1 cellular context compared by ENCODE assay signal in the genomic region with DNA sequence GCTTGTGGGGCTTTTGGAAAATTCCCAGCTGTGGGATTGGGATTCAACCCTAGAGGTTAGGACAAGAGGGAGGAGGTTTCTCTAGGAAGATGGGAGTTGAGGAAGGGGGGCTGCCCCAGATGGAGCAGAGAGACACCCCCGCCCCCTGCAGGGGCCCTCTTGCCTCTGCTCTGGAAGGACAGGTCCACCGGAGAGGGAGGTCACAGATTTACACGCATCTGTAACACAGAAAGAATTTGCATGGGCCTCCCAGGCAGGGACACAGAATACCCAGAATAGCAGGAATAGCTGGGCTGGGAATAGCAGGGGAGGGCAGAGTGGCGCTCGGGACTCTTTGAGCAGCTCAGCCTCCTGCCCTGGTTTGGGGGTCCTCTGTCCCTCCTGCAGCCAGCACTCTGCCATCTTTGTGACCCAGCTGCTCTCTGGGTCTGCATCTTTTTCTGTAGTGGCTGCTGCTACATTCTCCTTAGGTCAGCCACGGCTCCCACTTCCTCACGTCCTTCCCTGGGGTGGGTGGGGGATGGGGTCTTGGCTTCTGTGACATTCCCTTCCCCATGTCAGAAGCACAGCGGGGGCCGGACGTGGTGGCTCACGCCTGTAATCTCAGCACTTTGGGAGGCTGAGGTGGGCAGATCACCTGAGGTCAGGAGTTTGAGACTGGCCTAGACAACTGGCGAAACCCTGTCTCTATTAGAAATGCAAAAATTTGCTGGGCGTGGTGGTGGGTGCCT.
TF ChIP-seq lines count a peak whose summit lies in the region.

No MANE protein-coding gene starts in this region.

TF ChIP-seq in GM23338, 12 proteins besides CTCF, POLR2A, EP300 and RAD21 (continued from another document):
- TF ChIP-seq, protein P1, sequence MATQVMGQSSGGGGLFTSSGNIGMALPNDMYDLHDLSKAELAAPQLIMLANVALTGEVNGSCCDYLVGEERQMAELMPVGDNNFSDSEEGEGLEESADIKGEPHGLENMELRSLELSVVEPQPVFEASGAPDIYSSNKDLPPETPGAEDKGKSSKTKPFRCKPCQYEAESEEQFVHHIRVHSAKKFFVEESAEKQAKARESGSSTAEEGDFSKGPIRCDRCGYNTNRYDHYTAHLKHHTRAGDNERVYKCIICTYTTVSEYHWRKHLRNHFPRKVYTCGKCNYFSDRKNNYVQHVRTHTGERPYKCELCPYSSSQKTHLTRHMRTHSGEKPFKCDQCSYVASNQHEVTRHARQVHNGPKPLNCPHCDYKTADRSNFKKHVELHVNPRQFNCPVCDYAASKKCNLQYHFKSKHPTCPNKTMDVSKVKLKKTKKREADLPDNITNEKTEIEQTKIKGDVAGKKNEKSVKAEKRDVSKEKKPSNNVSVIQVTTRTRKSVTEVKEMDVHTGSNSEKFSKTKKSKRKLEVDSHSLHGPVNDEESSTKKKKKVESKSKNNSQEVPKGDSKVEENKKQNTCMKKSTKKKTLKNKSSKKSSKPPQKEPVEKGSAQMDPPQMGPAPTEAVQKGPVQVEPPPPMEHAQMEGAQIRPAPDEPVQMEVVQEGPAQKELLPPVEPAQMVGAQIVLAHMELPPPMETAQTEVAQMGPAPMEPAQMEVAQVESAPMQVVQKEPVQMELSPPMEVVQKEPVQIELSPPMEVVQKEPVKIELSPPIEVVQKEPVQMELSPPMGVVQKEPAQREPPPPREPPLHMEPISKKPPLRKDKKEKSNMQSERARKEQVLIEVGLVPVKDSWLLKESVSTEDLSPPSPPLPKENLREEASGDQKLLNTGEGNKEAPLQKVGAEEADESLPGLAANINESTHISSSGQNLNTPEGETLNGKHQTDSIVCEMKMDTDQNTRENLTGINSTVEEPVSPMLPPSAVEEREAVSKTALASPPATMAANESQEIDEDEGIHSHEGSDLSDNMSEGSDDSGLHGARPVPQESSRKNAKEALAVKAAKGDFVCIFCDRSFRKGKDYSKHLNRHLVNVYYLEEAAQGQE (IDR thresholded peaks at IDR 0.05; ENCODE audit: unreplicated experiment), result no peak
- TF ChIP-seq CREB1 (CRISPR knock-in tag; IDR thresholded peaks at IDR 0.05; ENCODE audit: low read depth), result no peak
- no peak for TF ChIP-seq STAT1 (IDR thresholded peaks at IDR 0.05; ENCODE audit: unreplicated experiment)
- TF ChIP-seq, protein P2, sequence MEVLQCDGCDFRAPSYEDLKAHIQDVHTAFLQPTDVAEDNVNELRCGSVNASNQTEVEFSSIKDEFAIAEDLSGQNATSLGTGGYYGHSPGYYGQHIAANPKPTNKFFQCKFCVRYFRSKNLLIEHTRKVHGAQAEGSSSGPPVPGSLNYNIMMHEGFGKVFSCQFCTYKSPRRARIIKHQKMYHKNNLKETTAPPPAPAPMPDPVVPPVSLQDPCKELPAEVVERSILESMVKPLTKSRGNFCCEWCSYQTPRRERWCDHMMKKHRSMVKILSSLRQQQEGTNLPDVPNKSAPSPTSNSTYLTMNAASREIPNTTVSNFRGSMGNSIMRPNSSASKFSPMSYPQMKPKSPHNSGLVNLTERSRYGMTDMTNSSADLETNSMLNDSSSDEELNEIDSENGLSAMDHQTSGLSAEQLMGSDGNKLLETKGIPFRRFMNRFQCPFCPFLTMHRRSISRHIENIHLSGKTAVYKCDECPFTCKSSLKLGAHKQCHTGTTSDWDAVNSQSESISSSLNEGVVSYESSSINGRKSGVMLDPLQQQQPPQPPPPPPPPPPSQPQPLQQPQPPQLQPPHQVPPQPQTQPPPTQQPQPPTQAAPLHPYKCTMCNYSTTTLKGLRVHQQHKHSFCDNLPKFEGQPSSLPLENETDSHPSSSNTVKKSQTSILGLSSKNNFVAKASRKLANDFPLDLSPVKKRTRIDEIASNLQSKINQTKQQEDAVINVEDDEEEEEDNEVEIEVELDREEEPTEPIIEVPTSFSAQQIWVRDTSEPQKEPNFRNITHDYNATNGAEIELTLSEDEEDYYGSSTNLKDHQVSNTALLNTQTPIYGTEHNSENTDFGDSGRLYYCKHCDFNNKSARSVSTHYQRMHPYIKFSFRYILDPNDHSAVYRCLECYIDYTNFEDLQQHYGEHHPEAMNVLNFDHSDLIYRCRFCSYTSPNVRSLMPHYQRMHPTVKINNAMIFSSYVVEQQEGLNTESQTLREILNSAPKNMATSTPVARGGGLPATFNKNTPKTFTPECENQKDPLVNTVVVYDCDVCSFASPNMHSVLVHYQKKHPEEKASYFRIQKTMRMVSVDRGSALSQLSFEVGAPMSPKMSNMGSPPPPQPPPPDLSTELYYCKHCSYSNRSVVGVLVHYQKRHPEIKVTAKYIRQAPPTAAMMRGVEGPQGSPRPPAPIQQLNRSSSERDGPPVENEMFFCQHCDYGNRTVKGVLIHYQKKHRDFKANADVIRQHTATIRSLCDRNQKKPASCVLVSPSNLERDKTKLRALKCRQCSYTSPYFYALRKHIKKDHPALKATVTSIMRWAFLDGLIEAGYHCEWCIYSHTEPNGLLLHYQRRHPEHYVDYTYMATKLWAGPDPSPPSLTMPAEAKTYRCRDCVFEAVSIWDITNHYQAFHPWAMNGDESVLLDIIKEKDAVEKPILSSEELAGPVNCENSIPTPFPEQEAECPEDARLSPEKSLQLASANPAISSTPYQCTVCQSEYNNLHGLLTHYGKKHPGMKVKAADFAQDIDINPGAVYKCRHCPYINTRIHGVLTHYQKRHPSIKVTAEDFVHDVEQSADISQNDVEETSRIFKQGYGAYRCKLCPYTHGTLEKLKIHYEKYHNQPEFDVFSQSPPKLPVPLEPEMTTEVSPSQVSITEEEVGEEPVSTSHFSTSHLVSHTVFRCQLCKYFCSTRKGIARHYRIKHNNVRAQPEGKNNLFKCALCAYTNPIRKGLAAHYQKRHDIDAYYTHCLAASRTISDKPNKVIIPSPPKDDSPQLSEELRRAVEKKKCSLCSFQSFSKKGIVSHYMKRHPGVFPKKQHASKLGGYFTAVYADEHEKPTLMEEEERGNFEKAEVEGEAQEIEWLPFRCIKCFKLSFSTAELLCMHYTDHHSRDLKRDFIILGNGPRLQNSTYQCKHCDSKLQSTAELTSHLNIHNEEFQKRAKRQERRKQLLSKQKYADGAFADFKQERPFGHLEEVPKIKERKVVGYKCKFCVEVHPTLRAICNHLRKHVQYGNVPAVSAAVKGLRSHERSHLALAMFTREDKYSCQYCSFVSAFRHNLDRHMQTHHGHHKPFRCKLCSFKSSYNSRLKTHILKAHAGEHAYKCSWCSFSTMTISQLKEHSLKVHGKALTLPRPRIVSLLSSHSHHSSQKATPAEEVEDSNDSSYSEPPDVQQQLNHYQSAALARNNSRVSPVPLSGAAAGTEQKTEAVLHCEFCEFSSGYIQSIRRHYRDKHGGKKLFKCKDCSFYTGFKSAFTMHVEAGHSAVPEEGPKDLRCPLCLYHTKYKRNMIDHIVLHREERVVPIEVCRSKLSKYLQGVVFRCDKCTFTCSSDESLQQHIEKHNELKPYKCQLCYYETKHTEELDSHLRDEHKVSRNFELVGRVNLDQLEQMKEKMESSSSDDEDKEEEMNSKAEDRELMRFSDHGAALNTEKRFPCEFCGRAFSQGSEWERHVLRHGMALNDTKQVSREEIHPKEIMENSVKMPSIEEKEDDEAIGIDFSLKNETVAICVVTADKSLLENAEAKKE (CRISPR knock-in tag; IDR thresholded peaks at IDR 0.05), result no peak
- TF ChIP-seq EZH2phosphoT487 (IDR thresholded peaks at IDR 0.05; ENCODE audit: unreplicated experiment), result no peak
- no peak for TF ChIP-seq EZH2 (IDR thresholded peaks at IDR 0.05; ENCODE audit: low read depth, unreplicated experiment)
- TF ChIP-seq, protein P3, sequence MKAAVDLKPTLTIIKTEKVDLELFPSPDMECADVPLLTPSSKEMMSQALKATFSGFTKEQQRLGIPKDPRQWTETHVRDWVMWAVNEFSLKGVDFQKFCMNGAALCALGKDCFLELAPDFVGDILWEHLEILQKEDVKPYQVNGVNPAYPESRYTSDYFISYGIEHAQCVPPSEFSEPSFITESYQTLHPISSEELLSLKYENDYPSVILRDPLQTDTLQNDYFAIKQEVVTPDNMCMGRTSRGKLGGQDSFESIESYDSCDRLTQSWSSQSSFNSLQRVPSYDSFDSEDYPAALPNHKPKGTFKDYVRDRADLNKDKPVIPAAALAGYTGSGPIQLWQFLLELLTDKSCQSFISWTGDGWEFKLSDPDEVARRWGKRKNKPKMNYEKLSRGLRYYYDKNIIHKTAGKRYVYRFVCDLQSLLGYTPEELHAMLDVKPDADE (IDR thresholded peaks at IDR 0.05), result no peak
- TF ChIP-seq ZNF331 (CRISPR knock-in tag; IDR thresholded peaks at IDR 0.05; ENCODE audit: low read depth), result no peak
- no peak for TF ChIP-seq POLR2AphosphoS5 (IDR thresholded peaks at IDR 0.05; ENCODE audit: low read depth)
- no peak for TF ChIP-seq JUNB (IDR thresholded peaks at IDR 0.05; ENCODE audit: unreplicated experiment)
- no peak for TF ChIP-seq ZNF114 (CRISPR knock-in tag; IDR thresholded peaks at IDR 0.05)
